ENCODE assay signal across 16 cellular contexts in the genomic region with DNA sequence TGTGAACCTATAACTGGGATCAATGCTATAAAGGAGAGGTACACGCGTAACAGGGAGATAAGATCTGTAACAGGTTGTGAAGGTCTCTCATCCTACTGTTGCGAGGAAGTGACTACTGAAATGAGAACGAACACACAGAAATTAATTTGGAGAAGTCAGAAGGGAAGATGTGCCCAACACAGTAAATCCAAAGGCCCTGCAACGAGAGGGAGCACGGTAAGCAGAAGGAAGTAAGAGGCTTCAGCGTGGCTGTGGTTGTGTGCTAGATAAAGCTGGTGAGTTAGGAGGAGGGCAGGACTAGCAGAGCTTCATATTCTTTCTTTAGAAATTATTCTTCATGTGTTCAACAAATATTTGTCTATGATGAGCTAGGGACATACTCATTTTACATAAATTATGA. TPM values are rescaled to one million over a fixed set of nuclear protein-coding genes. Genes with fewer than 3 reads are reported as not detected.
DNase-seq lines count a peak whose midpoint lies in the region; ATAC-seq and TF ChIP-seq lines count a peak whose summit lies in the region.
"Had no signal": no experiment of that assay in that cellular context is flagged by ENCODE, and none has a peak within 500 bp of the region (broad histone marks: within the 10 kb centered on the region; RNA-seq: fewer than 3 reads in every experiment).

No MANE protein-coding gene starts in this region.

- peak overlapping the region; percentile 8 for H3K4me3 Mint-ChIP-seq in activated naive CD4-positive, alpha-beta T cell treated with anti-CD3 and anti-CD28 coated beads, Interleukin-2, amount 50 U/mL, for 24 hours
- no peak overlapping the region for H3K4me3 Mint-ChIP-seq in activated T-helper 1 cell treated with anti-CD3 and anti-CD28 coated beads, Interleukin-12 subunit alpha, Interleukin-12 subunit beta, Interleukin-2, Interleukin-4 antibody, amounts not matched to agents 30 ng/mL and 10 ng/mL and 1 ng/mL, durations not matched to agents 14 hours and 24 hours and 36 hours
- no peak overlapping the region for H3K4me3 Mint-ChIP-seq in type B pancreatic cell

- intact Hi-C loops in activated T-helper 1 cell treated with anti-CD3 and anti-CD28 coated beads, Interleukin-12 subunit alpha, Interleukin-12 subunit beta, Interleukin-2, Interleukin-4 antibody, amounts not matched to agents 30 ng/mL and 10 ng/mL and 1 ng/mL, durations not matched to agents 14 hours and 24 hours and 36 hours (cut with micrococcal nuclease): loop anchor here (10.0 kb wide), 1 partner anchor 1056 kb away; no protein-coding TSS in a partner anchor

- H3K9me3 Mint-ChIP-seq in activated naive CD4-positive, alpha-beta T cell treated with anti-CD3 and anti-CD28 coated beads, Interleukin-2, amount 50 U/mL, for 24 hours: no peaks in the 10 kb centered on the region
- H3K9me3 Mint-ChIP-seq in activated naive CD4-positive, alpha-beta T cell treated with anti-CD3 and anti-CD28 coated beads, Interleukin-2, amount 50 U/mL, for 72 hours: peaks cover 0 to 10% of the 10 kb centered on the region in 2 donors
- H3K9me3 Mint-ChIP-seq in activated T-helper 1 cell treated with anti-CD3 and anti-CD28 coated beads, Interleukin-12 subunit alpha, Interleukin-12 subunit beta, Interleukin-2, Interleukin-4 antibody, amounts not matched to agents 30 ng/mL and 10 ng/mL and 1 ng/mL, durations not matched to agents 14 hours and 24 hours and 36 hours: no peaks in the 10 kb centered on the region
- H3K9me3 Mint-ChIP-seq in type B pancreatic cell: no peaks in the 10 kb centered on the region
- H3K9me3 Mint-ChIP-seq: immature natural killer cell had no signal

- no peaks in the 10 kb centered on the region for H3K27me3 Mint-ChIP-seq in activated naive CD4-positive, alpha-beta T cell treated with anti-CD3 and anti-CD28 coated beads, Interleukin-2, amount 50 U/mL, for 24 hours
- no peaks in the 10 kb centered on the region for H3K27me3 Mint-ChIP-seq in activated T-helper 1 cell treated with anti-CD3 and anti-CD28 coated beads, Interleukin-12 subunit alpha, Interleukin-12 subunit beta, Interleukin-2, Interleukin-4 antibody, amounts not matched to agents 30 ng/mL and 10 ng/mL and 1 ng/mL, durations not matched to agents 14 hours and 24 hours and 36 hours (ENCODE audit: insufficient read depth)
- H3K27me3 Mint-ChIP-seq in type B pancreatic cell: peaks cover 6% of the 10 kb centered on the region

- H3K4me1 Mint-ChIP-seq in activated naive CD4-positive, alpha-beta T cell treated with anti-CD3 and anti-CD28 coated beads, Interleukin-2, amount 50 U/mL, for 24 hours: peaks cover 66% of the 10 kb centered on the region
- peaks cover 52% of the 10 kb centered on the region for H3K4me1 Mint-ChIP-seq in activated T-helper 1 cell treated with anti-CD3 and anti-CD28 coated beads, Interleukin-12 subunit alpha, Interleukin-12 subunit beta, Interleukin-2, Interleukin-4 antibody, amounts not matched to agents 30 ng/mL and 10 ng/mL and 1 ng/mL, durations not matched to agents 14 hours and 24 hours and 36 hours (ENCODE audit: low read depth)
- peaks cover 12% of the 10 kb centered on the region for H3K4me1 Mint-ChIP-seq in type B pancreatic cell (ENCODE audit: unreplicated experiment)

- peaks cover 2% of the 10 kb centered on the region for H3K36me3 Mint-ChIP-seq in activated naive CD4-positive, alpha-beta T cell treated with anti-CD3 and anti-CD28 coated beads, Interleukin-2, amount 50 U/mL, for 24 hours
- peaks cover 19 to 26% of the 10 kb centered on the region in 2 donors for H3K36me3 Mint-ChIP-seq in activated naive CD4-positive, alpha-beta T cell treated with anti-CD3 and anti-CD28 coated beads, Interleukin-2, amount 50 U/mL, for 72 hours
- H3K36me3 Mint-ChIP-seq in activated T-helper 1 cell treated with anti-CD3 and anti-CD28 coated beads, Interleukin-12 subunit alpha, Interleukin-12 subunit beta, Interleukin-2, Interleukin-4 antibody, amounts not matched to agents 30 ng/mL and 10 ng/mL and 1 ng/mL, durations not matched to agents 14 hours and 24 hours and 36 hours (ENCODE audit: low read depth): peaks cover 7% of the 10 kb centered on the region
- H3K36me3 Mint-ChIP-seq in type B pancreatic cell: no peaks in the 10 kb centered on the region
- H3K36me3 Mint-ChIP-seq: immature natural killer cell had no signal

- H3K27ac Mint-ChIP-seq in activated naive CD4-positive, alpha-beta T cell treated with anti-CD3 and anti-CD28 coated beads, Interleukin-2, amount 50 U/mL, for 24 hours: peak overlapping the region; percentile 85
- peak overlapping the region in 1 of 2 donors; percentile 26 for H3K27ac Mint-ChIP-seq in activated naive CD4-positive, alpha-beta T cell treated with anti-CD3 and anti-CD28 coated beads, Interleukin-2, amount 50 U/mL, for 72 hours
- H3K27ac Mint-ChIP-seq in activated T-helper 1 cell treated with anti-CD3 and anti-CD28 coated beads, Interleukin-12 subunit alpha, Interleukin-12 subunit beta, Interleukin-2, Interleukin-4 antibody, amounts not matched to agents 30 ng/mL and 10 ng/mL and 1 ng/mL, durations not matched to agents 14 hours and 24 hours and 36 hours: peak overlapping the region; percentile 24
- peak overlapping the region; percentile 45 for H3K27ac Mint-ChIP-seq in type B pancreatic cell

- TF ChIP-seq CTCF in type B pancreatic cell (conservative IDR thresholded peaks at IDR 0.05): no peak

- DNase-seq in activated naive CD4-positive, alpha-beta T cell treated with anti-CD3 and anti-CD28 coated beads, Interleukin-2, amount 50 U/mL, for 72 hours (ENCODE audit: low spot score in 2 of 2): no peak
- DNase-seq in OCI-M1 (lab: John Stamatoyannopoulos, UW) (peak; percentile 70), type B pancreatic cell (ENCODE audit: extremely low spot score, unreplicated experiment) (no peak), DMS79 treated with DMSO at 0.1 percent for 48 hours (lab: John Stamatoyannopoulos, UW) (no peak)
- no peak for DNase-seq in activated T-helper 1 cell treated with anti-CD3 and anti-CD28 coated beads, Interleukin-12 subunit alpha, Interleukin-12 subunit beta, Interleukin-2, Interleukin-4 antibody, amounts not matched to agents 30 ng/mL and 10 ng/mL and 1 ng/mL, durations not matched to agents 14 hours and 24 hours and 36 hours (ENCODE audit: low spot score)
- DNase-seq: amygdala, gastrocnemius medialis, H7, immature natural killer cell, NCI-H146, NCI-H510A, pancreas, stomach had no signal

- no peak for ATAC-seq in activated naive CD4-positive, alpha-beta T cell treated with anti-CD3 and anti-CD28 coated beads, Interleukin-2, amount 50 U/mL, for 72 hours
- ATAC-seq in HG03108 (IDR thresholded peaks at IDR 0.05; ENCODE audit: unreplicated experiment) (no peak), HG02610 (IDR thresholded peaks at IDR 0.05; ENCODE audit: unreplicated experiment) (no peak)
- ATAC-seq: gastrocnemius medialis, pancreas had no signal

RNA-seq across cellular contexts. Expression of gene ATG16L1, which starts 2.5 kb away (rescaled TPM):
- 10 to 100 TPM; 30.6 to 34.2 TPM for total RNA-seq in activated naive CD4-positive, alpha-beta T cell treated with anti-CD3 and anti-CD28 coated beads, Interleukin-2, amount 50 U/mL, for 72 hours
- 42.4 and 42.7 TPM in 2 replicates for total RNA-seq in activated T-helper 1 cell treated with anti-CD3 and anti-CD28 coated beads, Interleukin-12 subunit alpha, Interleukin-12 subunit beta, Interleukin-2, Interleukin-4 antibody, amounts not matched to agents 30 ng/mL and 10 ng/mL and 1 ng/mL, durations not matched to agents 14 hours and 24 hours and 36 hours
- total RNA-seq in type B pancreatic cell (ENCODE audit: low replicate concordance): 50.3 and 123 TPM in 2 replicates

RNA-seq across cellular contexts. Expression of gene SAG, which starts 58.6 kb away (rescaled TPM):
- total RNA-seq in activated naive CD4-positive, alpha-beta T cell treated with anti-CD3 and anti-CD28 coated beads, Interleukin-2, amount 50 U/mL, for 72 hours: under 1 TPM in 1 of 2 donors, not detected in 1; 0.05 TPM
- total RNA-seq in activated T-helper 1 cell treated with anti-CD3 and anti-CD28 coated beads, Interleukin-12 subunit alpha, Interleukin-12 subunit beta, Interleukin-2, Interleukin-4 antibody, amounts not matched to agents 30 ng/mL and 10 ng/mL and 1 ng/mL, durations not matched to agents 14 hours and 24 hours and 36 hours: 0.08 and 0.32 TPM in 2 replicates
- total RNA-seq in type B pancreatic cell (ENCODE audit: low replicate concordance): 0.43 TPM in 1 of 2 replicates, not detected in the other
- total RNA-seq: H7, pancreas had no signal
